In the genomic region with DNA sequence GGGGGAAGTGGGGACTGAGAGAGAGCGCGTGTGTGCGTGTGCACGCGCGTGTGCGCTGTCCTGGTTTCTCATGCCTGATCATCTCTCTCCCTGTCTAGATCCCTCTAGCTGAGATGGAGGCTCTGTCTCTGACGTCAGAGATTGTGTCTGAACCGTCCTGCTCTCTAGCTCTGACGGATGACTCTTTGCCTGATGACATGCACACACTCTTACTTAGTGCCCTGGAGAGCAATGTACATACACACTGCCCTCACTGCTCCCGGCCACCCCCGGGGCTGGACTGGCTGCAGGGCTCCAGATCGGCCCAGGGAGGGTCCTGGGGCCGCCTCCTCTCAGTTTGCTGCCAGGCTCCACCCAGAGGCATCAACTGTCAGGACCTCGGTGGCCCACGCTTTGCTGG, we compare ENCODE assay signal across 16 cellular contexts. TPM values are rescaled to one million over a fixed set of nuclear protein-coding genes. Genes with fewer than 3 reads are reported as not detected.
DNase-seq lines count a peak whose midpoint lies in the region; ATAC-seq, FAIRE-seq and TF ChIP-seq lines count a peak whose summit lies in the region.
"Had no signal": no experiment of that assay in that cellular context is flagged by ENCODE, and none has a peak within 500 bp of the region (broad histone marks: within the 10 kb centered on the region; RNA-seq: fewer than 3 reads in every experiment).

No MANE protein-coding gene starts in this region.

- no peaks in the 10 kb centered on the region for H3K9me3 ChIP-seq in right cardiac atrium (ENCODE audit: control insufficient read depth, low read length)
- H3K9me3 ChIP-seq in left ventricle myocardium inferior (replicated peaks): no peaks in the 10 kb centered on the region
- H3K9me3 ChIP-seq in WERI-Rb-1 (ENCODE audit: severe bottlenecking): no peaks in the 10 kb centered on the region
- H3K9me3 ChIP-seq: thyroid gland had no signal

- intact Hi-C loops in right cardiac atrium (cut with DNase I): loop anchor here in 2 of 4 donors (5.0 to 10.0 kb wide), 2 partner anchors 74 to 137 kb away; a partner anchor contains a TSS
- intact Hi-C loops in left ventricle myocardium inferior (cut with micrococcal nuclease): no loop called here

- ATAC-seq in right cardiac atrium (no peak), HG03354 (IDR thresholded peaks at IDR 0.05; ENCODE audit: poor library complexity, severe bottlenecking, unreplicated experiment) (no peak), GM21737 (IDR thresholded peaks at IDR 0.05; ENCODE audit: unreplicated experiment) (no peak)

- FAIRE-seq in urothelium cell line (lab: Jason Lieb, UNC): peak; percentile 83

- no peak overlapping the region for H3K27ac ChIP-seq in right cardiac atrium (ENCODE audit: low read length)
- H3K27ac ChIP-seq in left ventricle myocardium inferior (replicated peaks): no peak overlapping the region
- H3K27ac ChIP-seq in WERI-Rb-1: peak overlapping the region; percentile 73
- H3K27ac ChIP-seq: RWPE1, thyroid gland had no signal

- no peak for TF ChIP-seq CTCF in left ventricle myocardium inferior (IDR thresholded peaks at IDR 0.05; ENCODE audit: borderline replicate concordance)
- no peak for TF ChIP-seq CTCF in WERI-Rb-1 (IDR thresholded peaks at IDR 0.05; ENCODE audit: low read depth, low read length)

- H3K36me3 ChIP-seq in left ventricle myocardium inferior (no peaks in the 10 kb centered on the region), WERI-Rb-1 (peaks cover 81% of the 10 kb centered on the region)
- H3K36me3 ChIP-seq: thyroid gland had no signal

- DNase-seq in right cardiac atrium (peak in 2 of 3 donors; percentile 15 to 32), left ventricle myocardium inferior (no peak), WERI-Rb-1 (no peak), medulla oblongata (ENCODE audit: extremely low spot score) (peak; percentile 22), urothelium cell line (ENCODE audit: low spot score) (no peak), NCI-H524 treated with DMSO at 0.1 percent for 48 hours (lab: John Stamatoyannopoulos, UW) (no peak)
- DNase-seq: ACHN; activated CD4-positive, alpha-beta memory T cell treated with anti-CD3 and anti-CD28 coated beads for 36 hours; Calu3; HCEC 1CT; NCI-H226; T-helper 9 cell; thyroid gland had no signal

- H3K4me3 ChIP-seq in right cardiac atrium (ENCODE audit: low read length): no peak overlapping the region
- no peak overlapping the region for H3K4me3 ChIP-seq in left ventricle myocardium inferior
- no peak overlapping the region for H3K4me3 ChIP-seq in WERI-Rb-1 (ENCODE audit: low read depth, low read length)
- H3K4me3 ChIP-seq: thyroid gland had no signal

- H3K4me1 ChIP-seq in right cardiac atrium (ENCODE audit: control insufficient read depth, insufficient read depth, low read length): no peaks in the 10 kb centered on the region
- H3K4me1 ChIP-seq in left ventricle myocardium inferior: peaks cover 7% of the 10 kb centered on the region

- H3K27me3 ChIP-seq in right cardiac atrium (ENCODE audit: control insufficient read depth, insufficient read depth) (no peaks in the 10 kb centered on the region), left ventricle myocardium inferior (ENCODE audit: low read depth) (peaks cover 55% of the 10 kb centered on the region), WERI-Rb-1 (ENCODE audit: insufficient read depth, low read depth, severe bottlenecking) (no peaks in the 10 kb centered on the region)
- H3K27me3 ChIP-seq: thyroid gland had no signal

- WGBS in right cardiac atrium: 54% methylated on average over 16 of the region's 16 CpGs

RNA-seq across cellular contexts. Expression of a gene that starts 13.1 kb away (rescaled TPM):
- total RNA-seq in right cardiac atrium: 1 to 10 TPM; 1.2 to 5.9 (median 3.7) TPM
- polyA plus RNA-seq in right cardiac atrium: 1.4 TPM
- total RNA-seq in left ventricle myocardium inferior: 0.88 TPM
- total RNA-seq: activated CD4-positive, alpha-beta memory T cell treated with anti-CD3 and anti-CD28 coated beads for 36 hours had no signal

Comparison
In these comparisons a context has a peak if more than half of its experiments do, and no peak if none do; other contexts are left out.
1. DNase-seq: peak in right cardiac atrium (2 of 3) and medulla oblongata (single experiment); none in left ventricle myocardium inferior (single experiment), WERI-Rb-1 (single experiment), urothelium cell line (single experiment) and NCI-H524 treated with DMSO at 0.1 percent for 48 hours (single experiment).